In genomic region chr5:74254257-74254656, GRCh38 we compare ENCODE assay signal across 37 cellular contexts.
DNase-seq lines count a peak whose midpoint lies in the region; FAIRE-seq and TF ChIP-seq lines count a peak whose summit lies in the region.
"Had no signal": no experiment of that assay in that cellular context is flagged by ENCODE, and none has a peak within 500 bp of the region (broad histone marks: within the 10 kb centered on the region; RNA-seq: fewer than 3 reads in every experiment).

No MANE protein-coding gene starts in this region.

- no peaks in the 10 kb centered on the region for H4K20me1 ChIP-seq in H1 (replicated peaks in 1 of 2; ENCODE audit: control insufficient read depth in 1 of 2, insufficient read depth in 2 of 2, low read length in 2 of 2)
- no peaks in the 10 kb centered on the region for H4K20me1 ChIP-seq in GM23248 (ENCODE audit: insufficient read depth)
- H4K20me1 ChIP-seq: BLaER1; BLaER1 treated with 17β-estradiol and CSF1 and Interleukin-3, amounts not matched to agents 10 nM and 100 nM had no signal

- H3K23ac ChIP-seq in H1 (ENCODE audit: insufficient read length) (no peak overlapping the region), mesenchymal stem cell (ENCODE audit: low read length in 2 of 2) (no peak overlapping the region)

- H2BK12ac ChIP-seq in H1 (ENCODE audit: low read depth, low read length) (no peak overlapping the region), mesenchymal stem cell (ENCODE audit: low read length in 2 of 2) (no peak overlapping the region)

- no peak for TF ChIP-seq RAD21 in H1 (IDR thresholded peaks at IDR 0.05 in 1 of 2, conservative IDR thresholded peaks at IDR 0.05 in 1 of 2; ENCODE audit: low read depth in 2 of 2, low read length in 2 of 2)

- WGBS in H1 (ENCODE audit: extremely low coverage in 1 of 2, insufficient coverage in 1 of 2, insufficient read length in 1 of 2, insufficient replicate concordance in 2 of 2, low coverage in 1 of 2, low lambda C conversion rate in 2 of 2, missing lambda C conversion rate in 1 of 2), 2 experiments, result 82% methylated on average over 1 of the region's 1 CpG; no CpG with 5 or more reads in 1 of the 2 experiments
- 89 to 95% methylated on average over 1 of the region's 1 CpG for WGBS in GM23248 (ENCODE audit: low coverage in 1 of 2, low lambda C conversion rate in 2 of 2, missing lambda C conversion rate in 2 of 2), 2 experiments
- WGBS in mesenchymal stem cell, result no CpG with 5 or more reads among the region's 1 CpG

- H3K4ac ChIP-seq in H1 (replicated peaks; ENCODE audit: insufficient read length, low read depth, low read length), result no peak overlapping the region
- no peak overlapping the region for H3K4ac ChIP-seq in mesenchymal stem cell (ENCODE audit: low read depth in 1 of 2, low read length in 2 of 2)

- no peak overlapping the region for H3K27ac ChIP-seq in HEK293 (ENCODE audit: extremely low read depth, low read depth, low read length)
- no peak overlapping the region for H3K27ac ChIP-seq in H1 (ENCODE audit: low read depth, low read length)
- H3K27ac ChIP-seq in GM23248, result no peak overlapping the region
- no peak overlapping the region for H3K27ac ChIP-seq in mesenchymal stem cell (ENCODE audit: low read length, poor library complexity, severe bottlenecking)
- H3K27ac ChIP-seq: 22Rv1; A549; BLaER1; BLaER1 treated with 17β-estradiol and CSF1 and Interleukin-3, amounts not matched to agents 10 nM and 100 nM; C4-2B had no signal

- DNase-seq in H1 (ENCODE audit: low read depth in 1 of 2, low spot score in 2 of 2) (no peak), glutamatergic neuron (no peak), GM23248 (no peak), chondrocyte (ENCODE audit: low spot score) (no peak), mesenchymal stem cell (no peak), NCI-H1092 treated with DMSO at 0.1 percent for 48 hours (lab: John Stamatoyannopoulos, UW) (no peak)
- DNase-seq: 8988T; ACHN; AML-193; BE2C; C1 segment of cervical spinal cord; Caco-2; Calu3; CD4-positive, alpha-beta memory T cell; CD4-positive, alpha-beta T cell; CD4-positive, CD25-positive, alpha-beta regulatory T cell; CD8-positive, alpha-beta memory T cell; CD8-positive, alpha-beta T cell; COR-L47; DMS 273 treated with DMSO at 0.1 percent for 48 hours; DMS153; DMS53; DMS79; DMS79 treated with DMSO at 0.1 percent for 48 hours; DND-41; EL had no signal

- H2AFZ ChIP-seq in H1 (ENCODE audit: low read length) (no peak overlapping the region), GM23248 (no peak overlapping the region), mesenchymal stem cell (ENCODE audit: low read depth, low read length) (no peak overlapping the region)

- TF ChIP-seq CTCF in HEK293 (tag by site-specific recombination; IDR thresholded peaks at IDR 0.05), result no peak
- no peak for TF ChIP-seq CTCF in H1 (IDR thresholded peaks at IDR 0.05; ENCODE audit: control extremely low read depth in 1 of 3, insufficient read depth in 1 of 3, low read depth in 1 of 3, low read length in 3 of 3)
- no peak for TF ChIP-seq CTCF in glutamatergic neuron (IDR thresholded peaks at IDR 0.05; ENCODE audit: partially characterized antibody, unreplicated experiment)
- TF ChIP-seq CTCF in nephron (IDR thresholded peaks at IDR 0.05; ENCODE audit: unreplicated experiment in 3 of 3), result no peak
- TF ChIP-seq CTCF in chondrocyte (IDR thresholded peaks at IDR 0.05), result no peak

- H2BK15ac ChIP-seq in H1 (ENCODE audit: low read length), result no peak overlapping the region
- H2BK15ac ChIP-seq in mesenchymal stem cell (ENCODE audit: low read depth, poor library complexity, severe bottlenecking), result no peak overlapping the region

- H3K27me3 ChIP-seq in H1 (replicated peaks in 1 of 4; ENCODE audit: control insufficient read depth in 3 of 4, extremely low read depth in 1 of 4, insufficient read depth in 3 of 4, low read length in 3 of 4), result no peaks in the 10 kb centered on the region
- no peaks in the 10 kb centered on the region; the same call in 1 of the 2 replicates for H3K27me3 ChIP-seq in GM23248 (replicated peaks; ENCODE audit: insufficient read depth)
- peaks cover 0 to 4% of the 10 kb centered on the region in 2 experiments for H3K27me3 ChIP-seq in mesenchymal stem cell (ENCODE audit: control insufficient read depth in 1 of 2, insufficient read depth in 1 of 2, low read length in 2 of 2)
- H3K27me3 ChIP-seq: BE2C; BLaER1; BLaER1 treated with 17β-estradiol and CSF1 and Interleukin-3, amounts not matched to agents 10 nM and 100 nM had no signal

- H3K36me3 ChIP-seq in HEK293 (ENCODE audit: control insufficient read depth in 2 of 2, insufficient read depth in 1 of 2, low read length in 2 of 2), result no peaks in the 10 kb centered on the region
- no peaks in the 10 kb centered on the region for H3K36me3 ChIP-seq in H1 (ENCODE audit: control insufficient read depth in 2 of 4, insufficient read depth in 4 of 4, low read length in 3 of 4)
- H3K36me3 ChIP-seq in GM23248 (ENCODE audit: low read depth), result no peaks in the 10 kb centered on the region
- no peaks in the 10 kb centered on the region for H3K36me3 ChIP-seq in mesenchymal stem cell (ENCODE audit: control insufficient read depth in 1 of 2, insufficient read depth in 2 of 2, low read depth in 1 of 2, low read length in 2 of 2)
- H3K36me3 ChIP-seq: BE2C; BLaER1; BLaER1 treated with 17β-estradiol and CSF1 and Interleukin-3, amounts not matched to agents 10 nM and 100 nM had no signal

- in situ Hi-C loops in GM23248 (cut with MboI), result no loop called here

- CTCF ChIA-PET in HEK293 (lab: Yijun Ruan, JAX) (no interaction called here), H1 (lab: Charles Lee; ENCODE audit: partially characterized antibody) (no interaction called here)

- peak; percentile 42 for FAIRE-seq in H1 (lab: Jason Lieb, UNC)
- FAIRE-seq: A204.1, A549, D721Med had no signal

- H3K79me2 ChIP-seq in H1 (ENCODE audit: control insufficient read depth in 1 of 2, insufficient read depth in 2 of 2, low read length in 2 of 2) (no peaks in the 10 kb centered on the region), GM23248 (ENCODE audit: insufficient read depth) (no peaks in the 10 kb centered on the region)

- H2BK120ac ChIP-seq in H1 (replicated peaks; ENCODE audit: low read depth, low read length) (no peak overlapping the region), mesenchymal stem cell (ENCODE audit: low read depth, low read length) (no peak overlapping the region)

- no peak for TF ChIP-seq POLR2A in H1 (IDR thresholded peaks at IDR 0.05; ENCODE audit: control extremely low read depth in 1 of 2, low read depth in 2 of 2, low read length in 2 of 2)

- H4K8ac ChIP-seq in H1 (ENCODE audit: extremely low read depth, insufficient read depth, low read length) (no peak overlapping the region), mesenchymal stem cell (ENCODE audit: low read length) (no peak overlapping the region)

- POLR2A ChIA-PET in HEK293 (lab: Yijun Ruan, JAX), result no interaction called here
- POLR2A ChIA-PET in H1 (lab: Charles Lee; ENCODE audit: partially characterized antibody), result no interaction called here

- H3K4me2 ChIP-seq in H1 (ENCODE audit: insufficient read depth in 1 of 2, low read depth in 2 of 2, low read length in 2 of 2) (no peak overlapping the region), GM23248 (ENCODE audit: unreplicated experiment) (no peak overlapping the region), mesenchymal stem cell (ENCODE audit: low read length, poor library complexity, severe bottlenecking) (no peak overlapping the region)
- H3K4me2 ChIP-seq: A549; BLaER1; BLaER1 treated with 17β-estradiol and CSF1 and Interleukin-3, amounts not matched to agents 10 nM and 100 nM had no signal

- H3K27me3 Mint-ChIP-seq in glutamatergic neuron (ENCODE audit: unreplicated experiment) (peaks cover 4% of the 10 kb centered on the region), nephron (ENCODE audit: low read depth) (peaks cover 4% of the 10 kb centered on the region), chondrocyte (ENCODE audit: low read depth) (peaks cover 3% of the 10 kb centered on the region)
- H3K27me3 Mint-ChIP-seq: CD4-positive, CD25-positive, alpha-beta regulatory T cell had no signal

- H3K4me3 Mint-ChIP-seq in glutamatergic neuron (ENCODE audit: unreplicated experiment), result no peak overlapping the region
- H3K4me3 Mint-ChIP-seq in nephron, result no peak overlapping the region
- no peak overlapping the region for H3K4me3 Mint-ChIP-seq in chondrocyte (ENCODE audit: unreplicated experiment)
- H3K4me3 Mint-ChIP-seq: B cell; CD14-positive monocyte; CD4-positive, alpha-beta memory T cell; CD4-positive, alpha-beta T cell; CD4-positive, CD25-positive, alpha-beta regulatory T cell; CD8-positive, alpha-beta memory T cell; CD8-positive, alpha-beta T cell had no signal

- no peak overlapping the region for H2AK5ac ChIP-seq in H1 (ENCODE audit: low read depth, low read length)
- H2AK5ac ChIP-seq in mesenchymal stem cell (ENCODE audit: low read length, severe bottlenecking), result no peak overlapping the region

- H3K14ac ChIP-seq in H1 (ENCODE audit: insufficient read length) (no peak overlapping the region), mesenchymal stem cell (ENCODE audit: low read length in 2 of 2) (no peak overlapping the region)

- H3K4me1 ChIP-seq in HEK293 (ENCODE audit: control insufficient read depth, insufficient read depth, low read length) (peaks cover 23% of the 10 kb centered on the region), H1 (replicated peaks in 1 of 4; ENCODE audit: control insufficient read depth in 3 of 4, insufficient read depth in 4 of 4, low read length in 3 of 4) (peaks cover 0 to 12% (median 6%) of the 10 kb centered on the region in 4 experiments; a peak in 4 of 7 replicates), GM23248 (ENCODE audit: insufficient read depth) (peaks cover 16% of the 10 kb centered on the region), mesenchymal stem cell (ENCODE audit: control insufficient read depth, insufficient read depth, low read depth, low read length) (peaks cover 5% of the 10 kb centered on the region)
- H3K4me1 ChIP-seq: BLaER1 had no signal

- peaks cover 20% of the 10 kb centered on the region for H3F3A ChIP-seq in GM23248 (ENCODE audit: insufficient read depth)

- no peak overlapping the region for H2BK20ac ChIP-seq in H1 (ENCODE audit: low read length)

- peaks cover 2% of the 10 kb centered on the region; the same call in 1 of the 2 replicates for H3K23me2 ChIP-seq in H1 (ENCODE audit: low read depth, low read length)

- no peaks in the 10 kb centered on the region for H3K36me3 Mint-ChIP-seq in glutamatergic neuron (ENCODE audit: unreplicated experiment)
- no peaks in the 10 kb centered on the region for H3K36me3 Mint-ChIP-seq in nephron (ENCODE audit: low read depth)
- H3K36me3 Mint-ChIP-seq in chondrocyte (ENCODE audit: low read depth), result no peaks in the 10 kb centered on the region
- H3K36me3 Mint-ChIP-seq: CD14-positive monocyte; CD4-positive, alpha-beta memory T cell; CD4-positive, CD25-positive, alpha-beta regulatory T cell; CD8-positive, alpha-beta memory T cell; CD8-positive, alpha-beta T cell had no signal

- no peaks in the 10 kb centered on the region for H3K9me3 ChIP-seq in HEK293 (ENCODE audit: control insufficient read depth, insufficient read depth, low read depth, low read length)
- H3K9me3 ChIP-seq in H1 (ENCODE audit: insufficient read depth in 2 of 2, low read depth in 1 of 2, low read length in 1 of 2), result no peaks in the 10 kb centered on the region
- no peaks in the 10 kb centered on the region for H3K9me3 ChIP-seq in GM23248 (ENCODE audit: low read depth)
- H3K9me3 ChIP-seq in mesenchymal stem cell (ENCODE audit: control insufficient read depth, low read length), result no peaks in the 10 kb centered on the region
- H3K9me3 ChIP-seq: A549; BE2C; BLaER1; BLaER1 treated with 17β-estradiol and CSF1 and Interleukin-3, amounts not matched to agents 10 nM and 100 nM; Caco-2 had no signal

- H3K56ac ChIP-seq in H1 (replicated peaks; ENCODE audit: insufficient read length, low read depth, low read length), result no peak overlapping the region

- H3K9me3 Mint-ChIP-seq in glutamatergic neuron (ENCODE audit: unreplicated experiment) (peaks cover 4% of the 10 kb centered on the region), nephron (no peaks in the 10 kb centered on the region), chondrocyte (ENCODE audit: low read depth) (no peaks in the 10 kb centered on the region)
- H3K9me3 Mint-ChIP-seq: CD14-positive monocyte; CD4-positive, alpha-beta memory T cell; CD4-positive, alpha-beta T cell; CD8-positive, alpha-beta memory T cell; CD8-positive, alpha-beta T cell had no signal

- H3K79me1 ChIP-seq in H1 (ENCODE audit: low read depth, low read length) (no peaks in the 10 kb centered on the region), mesenchymal stem cell (replicated peaks; ENCODE audit: low read length, poor library complexity, severe bottlenecking) (no peaks in the 10 kb centered on the region)

- no peak overlapping the region for H3K18ac ChIP-seq in H1 (ENCODE audit: extremely low read depth, low read length)
- H3K18ac ChIP-seq in mesenchymal stem cell (ENCODE audit: low read depth in 1 of 2, low read length in 2 of 2), result no peak overlapping the region

- H4K5ac ChIP-seq in H1 (ENCODE audit: insufficient read length, low read depth, low read length), result no peak overlapping the region

- TF ChIP-seq EP300 in H1 (IDR thresholded peaks at IDR 0.05; ENCODE audit: borderline replicate concordance in 1 of 2, low read depth in 2 of 2, low read length in 2 of 2), result no peak

- peak overlapping the region; percentile 10 for H3K27ac Mint-ChIP-seq in glutamatergic neuron (ENCODE audit: unreplicated experiment)
- H3K27ac Mint-ChIP-seq in nephron, result peak overlapping the region in 2 of 3 experiments; percentile 45 to 62
- no peak overlapping the region for H3K27ac Mint-ChIP-seq in chondrocyte (ENCODE audit: unreplicated experiment)
- H3K27ac Mint-ChIP-seq: B cell; CD14-positive monocyte; CD4-positive, alpha-beta memory T cell; CD4-positive, alpha-beta T cell; CD4-positive, CD25-positive, alpha-beta regulatory T cell; CD8-positive, alpha-beta memory T cell; CD8-positive, alpha-beta T cell had no signal

- no peaks in the 10 kb centered on the region for H3K9me2 ChIP-seq in GM23248 (ENCODE audit: insufficient read depth)

- H3K9ac ChIP-seq in H1 (replicated peaks in 1 of 4; ENCODE audit: extremely low read depth in 1 of 4, low read depth in 3 of 4, low read length in 3 of 4) (no peak overlapping the region), GM23248 (no peak overlapping the region), mesenchymal stem cell (ENCODE audit: low read length) (no peak overlapping the region)
- H3K9ac ChIP-seq: BLaER1; BLaER1 treated with 17β-estradiol and CSF1 and Interleukin-3, amounts not matched to agents 10 nM and 100 nM had no signal

- H3K4me3 ChIP-seq in HEK293 (ENCODE audit: low read depth, low read length) (no peak overlapping the region), H1 (ENCODE audit: extremely low read depth in 1 of 4, insufficient read depth in 2 of 4, low read depth in 3 of 4, low read length in 4 of 4) (no peak overlapping the region), GM23248 (no peak overlapping the region), mesenchymal stem cell (ENCODE audit: insufficient read depth in 1 of 2, low read depth in 1 of 2, low read length in 2 of 2) (no peak overlapping the region)
- H3K4me3 ChIP-seq: A549; BLaER1; BLaER1 treated with 17β-estradiol and CSF1 and Interleukin-3, amounts not matched to agents 10 nM and 100 nM had no signal

- H3K4me1 Mint-ChIP-seq in glutamatergic neuron (ENCODE audit: low read depth, unreplicated experiment) (peaks cover 22% of the 10 kb centered on the region), nephron (peaks cover 71% of the 10 kb centered on the region), chondrocyte (ENCODE audit: low read depth) (peaks cover 13% of the 10 kb centered on the region)
- H3K4me1 Mint-ChIP-seq: CD4-positive, alpha-beta memory T cell; CD4-positive, CD25-positive, alpha-beta regulatory T cell; CD8-positive, alpha-beta memory T cell had no signal

- H4K91ac ChIP-seq in H1 (replicated peaks; ENCODE audit: insufficient read length, low read length) (no peak overlapping the region), mesenchymal stem cell (ENCODE audit: low read length) (no peak overlapping the region)

- no peak overlapping the region for H2BK5ac ChIP-seq in H1 (ENCODE audit: low read depth, low read length)
- no peak overlapping the region for H2BK5ac ChIP-seq in mesenchymal stem cell (ENCODE audit: low read depth, low read length, poor library complexity, severe bottlenecking)
